Comparison of ENCODE assay signal across 8 cellular contexts in the genomic region with DNA sequence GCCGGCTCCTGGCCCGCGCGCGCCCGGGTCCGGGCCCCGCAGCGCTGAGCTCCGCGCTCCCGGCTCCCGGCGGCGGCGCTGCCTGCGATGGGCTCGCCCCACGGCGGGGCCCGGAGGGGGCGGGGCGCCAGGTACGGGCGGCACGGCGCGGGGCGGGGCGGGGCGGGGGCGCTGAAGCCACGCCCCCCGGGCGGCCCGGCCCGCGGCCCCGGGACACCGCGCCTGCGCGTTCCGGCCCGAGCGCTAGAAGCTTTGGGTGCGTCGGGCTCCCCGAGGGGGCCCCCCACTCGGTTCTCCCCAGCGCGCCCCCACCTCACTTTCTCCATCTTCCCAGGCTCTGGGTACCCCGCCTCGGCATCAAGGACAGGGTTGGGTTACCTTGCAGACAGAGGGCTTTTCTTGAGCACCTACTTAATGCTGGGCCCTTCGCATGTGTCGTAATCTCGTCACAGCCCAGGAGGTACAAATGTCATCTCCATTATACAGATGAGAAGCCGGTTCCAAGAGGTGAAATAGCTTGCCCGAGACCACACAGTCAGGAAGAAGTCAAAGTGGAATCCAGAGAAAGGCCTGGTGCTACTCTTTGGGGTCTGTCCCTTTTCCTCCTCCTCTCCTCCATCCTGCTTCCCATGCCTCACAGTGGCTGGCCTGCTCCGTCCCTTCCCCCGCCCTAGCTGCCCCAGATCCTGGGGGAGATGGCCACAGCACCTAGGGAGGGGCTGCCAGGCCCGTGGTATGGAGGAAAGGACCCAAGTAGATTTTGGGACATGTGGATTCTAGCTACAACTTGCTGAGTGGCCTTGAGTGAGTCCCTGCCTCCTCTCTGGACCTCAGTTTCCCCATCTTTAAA. TPM values are rescaled to one million over a fixed set of nuclear protein-coding genes. Genes with fewer than 3 reads are reported as not detected.
DNase-seq lines count a peak whose midpoint lies in the region; ATAC-seq and TF ChIP-seq lines count a peak whose summit lies in the region.

No MANE protein-coding gene starts in this region.

- H3K4me3 Mint-ChIP-seq in HFFc6 (peak overlapping the region; percentile 64), neural progenitor cell (peak overlapping the region; percentile 81)

- H3K36me3 ChIP-seq in effector memory CD4-positive, alpha-beta T cell (ENCODE audit: control insufficient read depth, insufficient read depth, low read length), result no peaks in the 10 kb centered on the region
- H3K36me3 ChIP-seq in neural progenitor cell, result no peaks in the 10 kb centered on the region

- no peaks in the 10 kb centered on the region for H3K27me3 ChIP-seq in effector memory CD4-positive, alpha-beta T cell (replicated peaks; ENCODE audit: control insufficient read depth, insufficient read depth, low read length, poor library complexity, severe bottlenecking)
- peaks cover 46% of the 10 kb centered on the region for H3K27me3 ChIP-seq in neural progenitor cell

- peaks cover 13% of the 10 kb centered on the region for H3F3A ChIP-seq in neural progenitor cell (ENCODE audit: low read depth)

- no peak for DNase-seq in HFFc6
- peak; percentile 46 to 52 for DNase-seq in activated CD4-positive, alpha-beta T cell treated with anti-CD3 and anti-CD28 coated beads for 4 hours
- peak in 2 of 3 donors; percentile 2 to 10 for DNase-seq in effector memory CD4-positive, alpha-beta T cell
- DNase-seq in neural progenitor cell (ENCODE audit: low spot score), result peak; percentile 93
- DNase-seq in NK-92 treated with Interleukin-12 subunit alpha and Interleukin-12 subunit beta, amount 100 ng/mL, for 24 hours (lab: John Stamatoyannopoulos, UW), result no peak
- DNase-seq in G401 (ENCODE audit: low spot score), result no peak
- no peak for DNase-seq in NCI-H526 treated with DMSO at 0.1 percent for 48 hours (lab: John Stamatoyannopoulos, UW)

- H3K9ac ChIP-seq in neural progenitor cell, result no peak overlapping the region

- peaks cover 7% of the 10 kb centered on the region for H4K20me1 ChIP-seq in neural progenitor cell (ENCODE audit: low read depth)

- H3K9me3 ChIP-seq in effector memory CD4-positive, alpha-beta T cell (ENCODE audit: control insufficient read depth, low read length), result no peaks in the 10 kb centered on the region
- H3K9me3 ChIP-seq in neural progenitor cell (ENCODE audit: low read depth), result no peaks in the 10 kb centered on the region

- H3K79me2 ChIP-seq in neural progenitor cell (ENCODE audit: low read depth), result no peaks in the 10 kb centered on the region

- no peaks in the 10 kb centered on the region for H3K4me1 Mint-ChIP-seq in HFFc6 (ENCODE audit: low read depth)
- peaks cover 24% of the 10 kb centered on the region for H3K4me1 Mint-ChIP-seq in neural progenitor cell

- H3K4me2 ChIP-seq in neural progenitor cell, result peak overlapping the region; percentile 62

- H3K4me1 ChIP-seq in effector memory CD4-positive, alpha-beta T cell (ENCODE audit: control insufficient read depth, insufficient read depth, low read length, poor library complexity, severe bottlenecking), result no peaks in the 10 kb centered on the region
- H3K4me1 ChIP-seq in neural progenitor cell, result peaks cover 13% of the 10 kb centered on the region

- no peak for ATAC-seq in GM18868 (IDR thresholded peaks at IDR 0.05; ENCODE audit: unreplicated experiment)

- H3K27ac ChIP-seq in effector memory CD4-positive, alpha-beta T cell (ENCODE audit: insufficient read depth, low read length, poor library complexity, severe bottlenecking), result no peak overlapping the region
- no peak overlapping the region for H3K27ac ChIP-seq in neural progenitor cell

- peaks cover 18% of the 10 kb centered on the region for H3K27me3 Mint-ChIP-seq in HFFc6 (ENCODE audit: insufficient read depth)
- peaks cover 17% of the 10 kb centered on the region for H3K27me3 Mint-ChIP-seq in neural progenitor cell (ENCODE audit: insufficient read depth, low read depth)

- H3K36me3 Mint-ChIP-seq in HFFc6 (ENCODE audit: low read depth) (no peaks in the 10 kb centered on the region), neural progenitor cell (no peaks in the 10 kb centered on the region)

- no peak overlapping the region for H2AFZ ChIP-seq in neural progenitor cell (replicated peaks)

- H3K9me3 Mint-ChIP-seq in HFFc6 (no peaks in the 10 kb centered on the region), neural progenitor cell (no peaks in the 10 kb centered on the region)

- H3K27ac Mint-ChIP-seq in HFFc6 (no peak overlapping the region), neural progenitor cell (no peak overlapping the region)

- TF ChIP-seq CTCF in HFFc6 (IDR thresholded peaks at IDR 0.05) (no peak), neural progenitor cell (IDR thresholded peaks at IDR 0.05) (no peak)

- in situ Hi-C loops in G401 (cut with HindIII; ENCODE audit: low sequenced_read_pairs), result no loop called here

- no peak overlapping the region for H3K4me3 ChIP-seq in effector memory CD4-positive, alpha-beta T cell (ENCODE audit: insufficient read depth, low read depth, low read length, poor library complexity, severe bottlenecking)
- H3K4me3 ChIP-seq in neural progenitor cell, result peak overlapping the region; percentile 43

RNA-seq across cellular contexts. Expression of a gene that starts 46.5 kb away (rescaled TPM):
- under 1 TPM in 2 of 6 experiments, not detected in 4; 0.07 to 0.19 TPM for total RNA-seq in HFFc6 (2021; fragmentation: NEBNext Ultra II Directional; extraction: Animal tissue kit (Norgen Biotek cat#: 25700))
- total RNA-seq in neural progenitor cell (ENCODE audit: low replicate concordance), result 2.6 and 3.9 TPM in 2 replicates
- 3.7 and 4.8 TPM in 2 replicates for total RNA-seq in G401 (2014; rRNA removed; shearing (Covaris generic))

Comparison
In these comparisons a context has a peak if more than half of its experiments do, and no peak if none do; other contexts are left out.
1. DNase-seq: peak in activated CD4-positive, alpha-beta T cell treated with anti-CD3 and anti-CD28 coated beads for 4 hours (2 of 2), effector memory CD4-positive, alpha-beta T cell (2 of 3) and neural progenitor cell (single experiment); none in HFFc6 (single experiment), NK-92 treated with Interleukin-12 subunit alpha and Interleukin-12 subunit beta, amount 100 ng/mL, for 24 hours (single experiment), G401 (single experiment) and NCI-H526 treated with DMSO at 0.1 percent for 48 hours (single experiment).